ENCODE assay signal across 9 cellular contexts in genomic region chr11:8268530-8269461, GRCh38. TPM values are rescaled to one million over a fixed set of nuclear protein-coding genes. Genes with fewer than 3 reads are reported as not detected.
DNase-seq lines count a peak whose midpoint lies in the region; ATAC-seq and TF ChIP-seq lines count a peak whose summit lies in the region.
"Had no signal": no experiment of that assay in that cellular context is flagged by ENCODE, and none has a peak within 500 bp of the region (broad histone marks: within the 10 kb centered on the region; RNA-seq: fewer than 3 reads in every experiment).

No MANE protein-coding gene starts in this region.

- TF ChIP-seq POLR2A in upper lobe of left lung (IDR thresholded peaks at IDR 0.05): no peak
- no peak for TF ChIP-seq POLR2A in thyroid gland (IDR thresholded peaks at IDR 0.05)

- no peaks in the 10 kb centered on the region for H3K9me3 Mint-ChIP-seq in activated T-cell treated with anti-CD3 and anti-CD28 coated beads, Interleukin-2, amount 50 U/mL, for 24 hours
- no peaks in the 10 kb centered on the region for H3K9me3 Mint-ChIP-seq in chondrocyte (ENCODE audit: low read depth)

- H3K27ac ChIP-seq in upper lobe of left lung (no peak overlapping the region), thyroid gland (no peak overlapping the region)
- H3K27ac ChIP-seq: neutrophil had no signal

- H3K27me3 Mint-ChIP-seq in activated T-cell treated with anti-CD3 and anti-CD28 coated beads, Interleukin-2, amount 50 U/mL, for 24 hours: peaks cover 76% of the 10 kb centered on the region
- H3K27me3 Mint-ChIP-seq in chondrocyte (ENCODE audit: low read depth): peaks cover 60% of the 10 kb centered on the region

- no peak overlapping the region for H3K27ac Mint-ChIP-seq in activated T-cell treated with anti-CD3 and anti-CD28 coated beads, Interleukin-2, amount 50 U/mL, for 24 hours
- H3K27ac Mint-ChIP-seq in chondrocyte (ENCODE audit: unreplicated experiment): no peak overlapping the region

- TF ChIP-seq CTCF in chondrocyte (IDR thresholded peaks at IDR 0.05): no peak
- no peak for TF ChIP-seq CTCF in upper lobe of left lung (IDR thresholded peaks at IDR 0.05)
- no peak for TF ChIP-seq CTCF in thyroid gland (IDR thresholded peaks at IDR 0.05)

- WGBS in upper lobe of left lung, 2 donors: 14 to 42% methylated on average over 28 to 38 of the region's 68 CpGs
- 20 to 23% methylated on average over 41 of the region's 68 CpGs for WGBS in thyroid gland, 2 donors

- TF ChIP-seq EP300 in upper lobe of left lung (IDR thresholded peaks at IDR 0.05): no peak

- H3K4me3 ChIP-seq in upper lobe of left lung (peak overlapping the region in 3 of 4 donors; percentile 39 to 53 (median 45)), thyroid gland (replicated peaks in 1 of 3) (peak overlapping the region in 1 of 3 donors; percentile 35)

- peak; percentile 15 for DNase-seq in activated T-cell treated with anti-CD3 and anti-CD28 coated beads, Interleukin-2, amount 50 U/mL, for 24 hours
- DNase-seq in activated T-cell treated with anti-CD3 and anti-CD28 coated beads for 4 hours (no peak), chondrocyte (ENCODE audit: low spot score) (peak; percentile 66), mesenteric fat pad (ENCODE audit: low spot score) (peak; percentile 68), upper lobe of left lung (peak; percentile 15 to 85), thyroid gland (no peak)

- intact Hi-C loops in thyroid gland (cut with DNase I): no loop called here

- H3K4me1 ChIP-seq in upper lobe of left lung (peaks cover 9 to 20% (median 15%) of the 10 kb centered on the region in 4 donors), thyroid gland (peaks cover 4 to 16% of the 10 kb centered on the region in 2 donors)

- peak in 1 of 2 donors; percentile 29 for ATAC-seq in upper lobe of left lung (ENCODE audit: low FRiP score in 2 of 2)
- ATAC-seq in GM19351 (IDR thresholded peaks at IDR 0.05; ENCODE audit: unreplicated experiment): no peak
- ATAC-seq in HG03135 (IDR thresholded peaks at IDR 0.05; ENCODE audit: unreplicated experiment): no peak

- no peaks in the 10 kb centered on the region for H3K36me3 Mint-ChIP-seq in activated T-cell treated with anti-CD3 and anti-CD28 coated beads, Interleukin-2, amount 50 U/mL, for 24 hours (ENCODE audit: low read depth)
- no peaks in the 10 kb centered on the region for H3K36me3 Mint-ChIP-seq in chondrocyte (ENCODE audit: low read depth)

- peak overlapping the region; percentile 39 for H3K4me3 Mint-ChIP-seq in activated T-cell treated with anti-CD3 and anti-CD28 coated beads, Interleukin-2, amount 50 U/mL, for 24 hours
- H3K4me3 Mint-ChIP-seq in chondrocyte (ENCODE audit: unreplicated experiment): peak overlapping the region; percentile 53

- H3K36me3 ChIP-seq in upper lobe of left lung (no peaks in the 10 kb centered on the region), thyroid gland (no peaks in the 10 kb centered on the region)
- H3K36me3 ChIP-seq: neutrophil had no signal

- peaks cover 0 to 44% (median 9%) of the 10 kb centered on the region in 4 donors for H3K27me3 ChIP-seq in upper lobe of left lung
- H3K27me3 ChIP-seq in thyroid gland: peaks cover 5% of the 10 kb centered on the region

- H3K4me1 Mint-ChIP-seq in activated T-cell treated with anti-CD3 and anti-CD28 coated beads, Interleukin-2, amount 50 U/mL, for 24 hours (ENCODE audit: low read depth): peaks cover 6% of the 10 kb centered on the region
- peaks cover 6% of the 10 kb centered on the region for H3K4me1 Mint-ChIP-seq in chondrocyte (ENCODE audit: low read depth)

- H3K9me3 ChIP-seq in upper lobe of left lung (no peaks in the 10 kb centered on the region), thyroid gland (no peaks in the 10 kb centered on the region)
- H3K9me3 ChIP-seq: neutrophil had no signal

RNA-seq across cellular contexts. Expression of gene LMO1, which starts 5.1 kb away (rescaled TPM):
- not detected in 3 replicates for total RNA-seq in chondrocyte
- not detected for total RNA-seq in mesenteric fat pad
- 1 to 10 TPM in 1 of 6 donors, under 1 TPM in 1, not detected in 4; 0.79 to 2.1 TPM for total RNA-seq in upper lobe of left lung
- under 1 TPM in 1 of 4 donors, not detected in 3; 0.59 TPM for total RNA-seq in thyroid gland

Comparison
In these comparisons a context has a peak if more than half of its experiments do, and no peak if none do; other contexts are left out.
1. DNase-seq: peak in activated T-cell treated with anti-CD3 and anti-CD28 coated beads, Interleukin-2, amount 50 U/mL, for 24 hours (single experiment), chondrocyte (single experiment), mesenteric fat pad (single experiment) and upper lobe of left lung (2 of 2); none in activated T-cell treated with anti-CD3 and anti-CD28 coated beads for 4 hours (single experiment) and thyroid gland (0 of 2).